ENCODE assay signal across 8 cellular contexts in genomic region chr3:156978471-156978961, GRCh38.
DNase-seq lines count a peak whose midpoint lies in the region; ATAC-seq lines count a peak whose summit lies in the region.

No MANE protein-coding gene starts in this region.

- DNase-seq in SIG-M5 treated with dmso at 0.1 percent for 504 hours (lab: John Stamatoyannopoulos, UW; ENCODE audit: unreplicated experiment) = peak; percentile 9
- DNase-seq in SIG-M5 (lab: John Stamatoyannopoulos, UW) = no peak
- DNase-seq in stromal cell of bone marrow (ENCODE audit: low read depth) = peak; percentile 10
- DNase-seq in mesenteric fat pad (ENCODE audit: low spot score) = no peak
- no peak for DNase-seq in activated CD4-positive, alpha-beta T cell treated with anti-CD3 and anti-CD28 coated beads for 1 hour
- DNase-seq in activated CD4-positive, alpha-beta T cell treated with anti-CD3 and anti-CD28 coated beads, Interleukin-2, amount 50 U/mL, for 4 hours = no peak

- H3K9me3 Mint-ChIP-seq in activated T-helper 17 cell treated with anti-CD3 and anti-CD28 coated beads, Interleukin-2, amount 50 U/mL, for 72 hours = no peaks in the 10 kb centered on the region

- H3K27ac Mint-ChIP-seq in activated T-helper 17 cell treated with anti-CD3 and anti-CD28 coated beads, Interleukin-2, amount 50 U/mL, for 72 hours = peak overlapping the region; percentile 18

- H3K4me1 Mint-ChIP-seq in activated T-helper 17 cell treated with anti-CD3 and anti-CD28 coated beads, Interleukin-2, amount 50 U/mL, for 72 hours = peaks cover 6% of the 10 kb centered on the region

- ATAC-seq in HG03097 (IDR thresholded peaks at IDR 0.05; ENCODE audit: low FRiP score, unreplicated experiment) = peak; percentile 85
- no peak for ATAC-seq in activated T-helper 17 cell treated with anti-CD3 and anti-CD28 coated beads, Interleukin-2, amount 50 U/mL, for 72 hours (replicated peaks)

- no peak overlapping the region for H3K4me3 Mint-ChIP-seq in activated T-helper 17 cell treated with anti-CD3 and anti-CD28 coated beads, Interleukin-2, amount 50 U/mL, for 72 hours

- H3K36me3 Mint-ChIP-seq in activated T-helper 17 cell treated with anti-CD3 and anti-CD28 coated beads, Interleukin-2, amount 50 U/mL, for 72 hours (ENCODE audit: low read depth) = no peaks in the 10 kb centered on the region

- H3K27me3 Mint-ChIP-seq in activated T-helper 17 cell treated with anti-CD3 and anti-CD28 coated beads, Interleukin-2, amount 50 U/mL, for 72 hours = no peaks in the 10 kb centered on the region

Comparison
In these comparisons a context has a peak if more than half of its experiments do, and no peak if none do; other contexts are left out.
1. DNase-seq: peak in SIG-M5 treated with dmso at 0.1 percent for 504 hours (single experiment) and stromal cell of bone marrow (single experiment); none in SIG-M5 (single experiment), mesenteric fat pad (single experiment), activated CD4-positive, alpha-beta T cell treated with anti-CD3 and anti-CD28 coated beads for 1 hour (single experiment) and activated CD4-positive, alpha-beta T cell treated with anti-CD3 and anti-CD28 coated beads, Interleukin-2, amount 50 U/mL, for 4 hours (0 of 2).